Comparison of ENCODE assay signal across 1 cellular context in genomic region chr20:25407311-25408169, GRCh38.
A peak's percentile ranks its signal among the peaks of the same experiment; 100 is the strongest.
TF ChIP-seq lines count a peak whose summit lies in the region.

GINS1 (plus strand) TSS chr20:25407673; CDS start chr20:25407821, 148 bp downstream.

TF ChIP-seq in HEK293, 187 proteins besides CTCF, POLR2A, EP300 and RAD21 (continued from another document):
- TF ChIP-seq ZSCAN18 (tag by site-specific recombination; IDR thresholded peaks at IDR 0.05) (no peak), ZNF404 (tag by site-specific recombination; IDR thresholded peaks at IDR 0.05) (no peak), FEZF1 (tag by site-specific recombination; IDR thresholded peaks at IDR 0.05) (peak; percentile 79), HOXA7 (CRISPR knock-in tag; IDR thresholded peaks at IDR 0.05; ENCODE audit: borderline replicate concordance) (no peak), ZNF121 (tag by site-specific recombination; IDR thresholded peaks at IDR 0.05) (peak; percentile 61; the same call in 1 of the 2 replicates), KLF17 (tag by site-specific recombination; IDR thresholded peaks at IDR 0.05) (peak; percentile 70; the same call in 1 of the 2 replicates), INSM2 (tag by site-specific recombination; IDR thresholded peaks at IDR 0.05) (peak; percentile 98), YY1 (tag by site-specific recombination; IDR thresholded peaks at IDR 0.05) (peak; percentile 90), ZNF354C (tag by site-specific recombination; IDR thresholded peaks at IDR 0.05; ENCODE audit: borderline replicate concordance, low read depth) (no peak), ZNF416 (tag by site-specific recombination; IDR thresholded peaks at IDR 0.05) (no peak), ZFP41 (tag by site-specific recombination; IDR thresholded peaks at IDR 0.05; ENCODE audit: borderline replicate concordance) (no peak), ZNF324 (tag by site-specific recombination; IDR thresholded peaks at IDR 0.05) (peak; percentile 69; the same call in 1 of the 2 replicates)
